8 cellular contexts compared by ENCODE assay signal in the genomic region with DNA sequence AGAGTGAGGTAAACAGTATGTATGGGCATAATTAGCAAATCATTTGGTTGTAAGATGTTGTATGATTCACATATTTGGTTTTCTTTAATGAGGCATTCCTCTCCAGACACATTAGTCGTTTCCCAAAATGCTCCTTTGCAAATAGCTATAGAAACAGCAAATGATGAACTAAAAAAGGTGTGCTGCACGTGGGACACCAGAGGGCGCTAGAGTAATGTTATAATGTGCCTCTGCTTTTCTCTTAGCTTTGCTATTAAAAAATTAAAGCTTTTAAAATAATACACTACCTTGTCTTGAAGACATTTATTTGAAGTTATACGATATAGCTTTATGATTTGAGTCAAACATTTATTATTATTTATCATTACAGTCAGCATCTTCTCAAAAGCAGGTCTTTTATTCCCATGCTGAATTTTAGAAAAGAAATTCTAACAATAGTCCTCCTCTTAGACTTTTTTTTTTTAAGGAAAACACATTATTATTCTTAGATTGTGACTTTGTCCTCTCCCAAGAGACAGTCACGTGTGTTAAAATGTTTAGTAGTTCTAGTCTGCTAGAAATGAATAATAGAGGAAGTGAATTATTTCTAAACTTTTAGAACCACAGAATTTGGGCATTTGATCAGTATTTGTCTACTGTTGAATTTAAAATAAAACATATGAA.
DNase-seq lines count a peak whose midpoint lies in the region; ATAC-seq and TF ChIP-seq lines count a peak whose summit lies in the region.

No MANE protein-coding gene starts in this region.

- DNase-seq in COR-L47 (lab: John Stamatoyannopoulos, UW) (peak; percentile 68), NCI-H526 (lab: John Stamatoyannopoulos, UW) (peak; percentile 91 to 94), esophagus squamous epithelium (lab: John Stamatoyannopoulos, UW) (no peak), ureter (ENCODE audit: low spot score) (peak; percentile 61)
- DNase-seq in activated CD4-positive, alpha-beta memory T cell treated with anti-CD3 and anti-CD28 coated beads for 36 hours: peak; percentile 52

- H3K36me3 ChIP-seq in HEK293 (ENCODE audit: control insufficient read depth in 2 of 2, insufficient read depth in 1 of 2, low read length in 2 of 2): no peaks in the 10 kb centered on the region
- H3K36me3 ChIP-seq in esophagus squamous epithelium: no peaks in the 10 kb centered on the region

- H3K4me3 ChIP-seq in HEK293 (ENCODE audit: low read depth, low read length) (no peak overlapping the region), esophagus squamous epithelium (no peak overlapping the region)

- no peaks in the 10 kb centered on the region for H3K27me3 ChIP-seq in esophagus squamous epithelium

- no peak for TF ChIP-seq POLR2A in esophagus squamous epithelium (IDR thresholded peaks at IDR 0.05)

- ATAC-seq in GM18519 (IDR thresholded peaks at IDR 0.05; ENCODE audit: low FRiP score, unreplicated experiment): no peak

- TF ChIP-seq CTCF in HEK293 (tag by site-specific recombination; IDR thresholded peaks at IDR 0.05): no peak
- TF ChIP-seq CTCF in esophagus squamous epithelium (IDR thresholded peaks at IDR 0.05): peak; percentile 63 to 87 (median 80)
- TF ChIP-seq CTCF in nephron (IDR thresholded peaks at IDR 0.05; ENCODE audit: unreplicated experiment in 3 of 3): peak; percentile 90 to 94 (median 90)

- H3K4me1 Mint-ChIP-seq in activated CD4-positive, alpha-beta memory T cell treated with anti-CD3 and anti-CD28 coated beads for 36 hours (ENCODE audit: low read depth): peaks cover 9% of the 10 kb centered on the region
- H3K4me1 Mint-ChIP-seq in nephron: peaks cover 19% of the 10 kb centered on the region

- no peaks in the 10 kb centered on the region for H3K4me1 ChIP-seq in HEK293 (ENCODE audit: control insufficient read depth, insufficient read depth, low read length)
- peaks cover 0 to 24% (median 4%) of the 10 kb centered on the region in 3 donors for H3K4me1 ChIP-seq in esophagus squamous epithelium

- intact Hi-C loops in activated CD4-positive, alpha-beta memory T cell treated with anti-CD3 and anti-CD28 coated beads for 36 hours (cut with micrococcal nuclease): loop anchor here (1.0 to 2.0 kb wide), 3 partner anchors 121 to 671 kb away; a partner anchor contains a TSS
- intact Hi-C loops in esophagus squamous epithelium (cut with DNase I): loop anchor here (10.0 kb wide), 1 partner anchor 405 kb away; a partner anchor contains a TSS

- H3K9me3 Mint-ChIP-seq in activated CD4-positive, alpha-beta memory T cell treated with anti-CD3 and anti-CD28 coated beads for 36 hours: no peaks in the 10 kb centered on the region
- H3K9me3 Mint-ChIP-seq in nephron: no peaks in the 10 kb centered on the region

- H3K27ac ChIP-seq in HEK293 (ENCODE audit: extremely low read depth, low read depth, low read length) (no peak overlapping the region), esophagus squamous epithelium (no peak overlapping the region)

- POLR2A ChIA-PET in HEK293 (lab: Yijun Ruan, JAX): interaction anchor here (0.7 to 1.2 kb wide), 2 partner anchors 35 to 671 kb away, joined by 3 read pairs; no protein-coding TSS in a partner anchor
- POLR2A ChIA-PET in activated CD4-positive, alpha-beta memory T cell treated with anti-CD3 and anti-CD28 coated beads for 36 hours (lab: Charles Lee): interaction anchor here (1.1 kb wide), 1 partner anchor 405 kb away, joined by 3 read pairs; a partner anchor contains a TSS

- H3K36me3 Mint-ChIP-seq in activated CD4-positive, alpha-beta memory T cell treated with anti-CD3 and anti-CD28 coated beads for 36 hours: no peaks in the 10 kb centered on the region
- no peaks in the 10 kb centered on the region for H3K36me3 Mint-ChIP-seq in nephron (ENCODE audit: low read depth)

- 1% methylated on average over 5 of the region's 5 CpGs for WGBS in esophagus squamous epithelium, 2 donors

- H3K4me3 Mint-ChIP-seq in activated CD4-positive, alpha-beta memory T cell treated with anti-CD3 and anti-CD28 coated beads for 36 hours: no peak overlapping the region
- no peak overlapping the region for H3K4me3 Mint-ChIP-seq in nephron

- H3K27ac Mint-ChIP-seq in activated CD4-positive, alpha-beta memory T cell treated with anti-CD3 and anti-CD28 coated beads for 36 hours: no peak overlapping the region
- H3K27ac Mint-ChIP-seq in nephron: no peak overlapping the region

- no peaks in the 10 kb centered on the region for H3K27me3 Mint-ChIP-seq in activated CD4-positive, alpha-beta memory T cell treated with anti-CD3 and anti-CD28 coated beads for 36 hours
- H3K27me3 Mint-ChIP-seq in nephron (ENCODE audit: low read depth): peaks cover 7% of the 10 kb centered on the region

- H3K9me3 ChIP-seq in HEK293 (ENCODE audit: control insufficient read depth, insufficient read depth, low read depth, low read length) (no peaks in the 10 kb centered on the region), esophagus squamous epithelium (no peaks in the 10 kb centered on the region)

- CTCF ChIA-PET in HEK293 (lab: Yijun Ruan, JAX): interaction anchor here (0.5 to 2.9 kb wide), 61 partner anchors 9 to 1598 kb away, joined by 3 to 24 read pairs (median 4); a partner anchor contains a TSS
- CTCF ChIA-PET in activated CD4-positive, alpha-beta memory T cell treated with anti-CD3 and anti-CD28 coated beads for 36 hours (lab: Charles Lee): interaction anchor here (0.6 to 2.3 kb wide), 48 partner anchors 9 to 900 kb away, joined by 3 to 30 read pairs (median 4); a partner anchor contains a TSS

TF ChIP-seq in HEK293, 187 proteins besides CTCF, POLR2A, EP300 and RAD21:
- TF ChIP-seq ZNF654 (tag by site-specific recombination; IDR thresholded peaks at IDR 0.05; ENCODE audit: low read depth) (peak; percentile 75), ZNF660 (tag by site-specific recombination; IDR thresholded peaks at IDR 0.05) (0 out of 2 replicates have a peak, but pooled peaks have one; percentile 14), GLI4 (tag by site-specific recombination; IDR thresholded peaks at IDR 0.05) (no peak)
